Comparison of ENCODE assay signal across 15 cellular contexts in genomic region chr3:43014216-43014615, GRCh38. TPM values are rescaled to one million over a fixed set of nuclear protein-coding genes. Genes with fewer than 3 reads are reported as not detected.
"Had no signal": no experiment of that assay in that cellular context is flagged by ENCODE, and none has a peak within 500 bp of the region (broad histone marks: within the 10 kb centered on the region; RNA-seq: fewer than 3 reads in every experiment).

No MANE protein-coding gene starts in this region.

- H3K9me3 ChIP-seq: ascending aorta, breast epithelium, gastrocnemius medialis, sigmoid colon, thyroid gland had no signal

- H3K27ac ChIP-seq: gastrocnemius medialis, sigmoid colon, thyroid gland had no signal

- DNase-seq: activated CD4-positive, alpha-beta T cell treated with anti-CD3 and anti-CD28 coated beads for 48 hours; activated naive CD8-positive, alpha-beta T cell treated with anti-CD3 and anti-CD28 coated beads, Interleukin-2, amount 50 U/mL, for 24 hours; erythroblast; gastrocnemius medialis; heart left ventricle; sigmoid colon; stimulated activated CD4-positive, alpha-beta T cell treated with anti-CD3 and anti-CD28 coated beads, Interleukin-1b, Interleukin-23, amount 100 ng/mL, for 48 hours; thyroid gland had no signal

- H3K36me3 ChIP-seq: ascending aorta, breast epithelium, gastrocnemius medialis, heart left ventricle, sigmoid colon, thyroid gland had no signal

- H3K27ac Mint-ChIP-seq: activated naive CD4-positive, alpha-beta T cell treated with anti-CD3 and anti-CD28 coated beads for 36 hours; activated naive CD8-positive, alpha-beta T cell treated with anti-CD3 and anti-CD28 coated beads, Interleukin-2, amount 50 U/mL, for 24 hours; activated T-helper 2 cell treated with anti-CD3 and anti-CD28 coated beads, Interferon-gamma antibody, Interleukin-2, Interleukin-4, amounts not matched to agents 10 μg/mL and 5 μg/mL and 100 μg/mL, durations not matched to agents 14 hours and 24 hours and 36 hours; nephron; progenitor cell of endocrine pancreas; T-helper 1 cell treated with Interleukin-12 subunit alpha and Interleukin-12 subunit beta and Interleukin-4 antibody, amounts not matched to agents 30 μg/mL and 1 μg/mL, for 36 hours had no signal

- H3K9me3 Mint-ChIP-seq: activated naive CD4-positive, alpha-beta T cell treated with anti-CD3 and anti-CD28 coated beads for 36 hours; activated naive CD8-positive, alpha-beta T cell treated with anti-CD3 and anti-CD28 coated beads, Interleukin-2, amount 50 U/mL, for 24 hours; activated T-helper 2 cell treated with anti-CD3 and anti-CD28 coated beads, Interferon-gamma antibody, Interleukin-2, Interleukin-4, amounts not matched to agents 10 μg/mL and 5 μg/mL and 100 μg/mL, durations not matched to agents 14 hours and 24 hours and 36 hours; nephron; T-helper 1 cell treated with Interleukin-12 subunit alpha and Interleukin-12 subunit beta and Interleukin-4 antibody, amounts not matched to agents 30 μg/mL and 1 μg/mL, for 36 hours had no signal

- H3K27me3 Mint-ChIP-seq: activated naive CD8-positive, alpha-beta T cell treated with anti-CD3 and anti-CD28 coated beads, Interleukin-2, amount 50 U/mL, for 24 hours; progenitor cell of endocrine pancreas had no signal

- H3K4me1 ChIP-seq: ascending aorta, breast epithelium, gastrocnemius medialis, heart left ventricle, thyroid gland had no signal

- H3K4me3 Mint-ChIP-seq: activated naive CD4-positive, alpha-beta T cell treated with anti-CD3 and anti-CD28 coated beads for 36 hours; activated naive CD8-positive, alpha-beta T cell treated with anti-CD3 and anti-CD28 coated beads, Interleukin-2, amount 50 U/mL, for 24 hours; nephron; T-helper 1 cell treated with Interleukin-12 subunit alpha and Interleukin-12 subunit beta and Interleukin-4 antibody, amounts not matched to agents 30 μg/mL and 1 μg/mL, for 36 hours had no signal

- H3K4me3 ChIP-seq: ascending aorta, breast epithelium, gastrocnemius medialis, heart left ventricle, sigmoid colon, thyroid gland had no signal

- ATAC-seq: activated naive CD8-positive, alpha-beta T cell treated with anti-CD3 and anti-CD28 coated beads, Interleukin-2, amount 50 U/mL, for 24 hours; gastrocnemius medialis; heart left ventricle had no signal

- H3K27me3 ChIP-seq: ascending aorta, breast epithelium, gastrocnemius medialis, heart left ventricle, sigmoid colon, thyroid gland had no signal

RNA-seq across cellular contexts. Expression of gene GASK1A, which starts 35.1 kb away (rescaled TPM):
- total RNA-seq: activated naive CD4-positive, alpha-beta T cell treated with anti-CD3 and anti-CD28 coated beads for 36 hours; activated T-helper 2 cell treated with anti-CD3 and anti-CD28 coated beads, Interferon-gamma antibody, Interleukin-2, Interleukin-4, amounts not matched to agents 10 μg/mL and 5 μg/mL and 100 μg/mL, durations not matched to agents 14 hours and 24 hours and 36 hours had no signal
